Comparison of ENCODE assay signal across 7 cellular contexts in the genomic region with DNA sequence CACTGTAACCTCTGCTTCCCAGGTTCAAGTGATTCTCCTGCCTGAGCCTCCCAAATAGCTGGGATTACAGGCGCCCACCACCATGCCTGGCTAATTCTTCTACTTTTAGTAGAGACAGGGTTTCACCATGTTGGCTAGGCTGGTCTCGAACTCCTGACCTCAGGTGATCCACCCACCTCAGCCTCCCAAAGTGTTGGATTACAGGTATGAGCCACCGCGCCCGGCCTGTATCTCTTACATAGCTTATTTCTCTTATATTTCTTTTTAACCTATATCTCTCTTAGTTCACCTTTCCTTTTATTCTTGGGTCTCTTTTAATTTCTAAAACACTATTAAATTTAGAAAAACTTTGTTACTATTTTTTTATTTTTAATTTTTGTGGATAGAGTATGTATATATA. TPM values are rescaled to one million over a fixed set of nuclear protein-coding genes. Genes with fewer than 3 reads are reported as not detected.
DNase-seq lines count a peak whose midpoint lies in the region; ATAC-seq, FAIRE-seq and TF ChIP-seq lines count a peak whose summit lies in the region.
"Not testable (repeated sequence)": the region's sequence is repeated elsewhere in the genome, so short reads cannot be mapped to it uniquely, and the experiment has no call there.

No MANE protein-coding gene starts in this region.

- DNase-seq in activated CD8-positive, alpha-beta memory T cell treated with anti-CD3 and anti-CD28 coated beads for 24 hours: peak; percentile 5
- DNase-seq in right atrium auricular region (ENCODE audit: low spot score) (peak; percentile 43), omental fat pad (ENCODE audit: low spot score) (peak; percentile 4), sciatic nerve (ENCODE audit: low spot score) (peak; percentile 21), type B pancreatic cell (ENCODE audit: extremely low spot score, unreplicated experiment) (peak; percentile 10)
- peak; percentile 10 for DNase-seq in stimulated activated CD8-positive, alpha-beta memory T cell treated with anti-CD3 and anti-CD28 coated beads, Interleukin-4, amount 100 ng/mL, for 48 hours

- peak; percentile 53 for FAIRE-seq in A204.1 (lab: Jason Lieb, UNC)

- not testable (repeated sequence) for H3K27ac ChIP-seq in right atrium auricular region

- not testable (repeated sequence) for TF ChIP-seq CTCF in right atrium auricular region (IDR thresholded peaks at IDR 0.05); omental fat pad (IDR thresholded peaks at IDR 0.05); type B pancreatic cell (conservative IDR thresholded peaks at IDR 0.05)

- H3K36me3 ChIP-seq in right atrium auricular region: not testable (repeated sequence)

- H3K9me3 Mint-ChIP-seq in type B pancreatic cell: not testable (repeated sequence)

- not testable (repeated sequence) for ATAC-seq in omental fat pad (ENCODE audit: low FRiP score); sciatic nerve

- H3K27me3 Mint-ChIP-seq in type B pancreatic cell: not testable (repeated sequence)

- not testable (repeated sequence) for H3K4me3 ChIP-seq in right atrium auricular region

- H3K4me3 Mint-ChIP-seq in type B pancreatic cell: not testable (repeated sequence)

- intact Hi-C loops in sciatic nerve (cut with DNase I): not testable (repeated sequence)

- H3K27me3 ChIP-seq in right atrium auricular region: not testable (repeated sequence)

- H3K27ac Mint-ChIP-seq in type B pancreatic cell: not testable (repeated sequence)

- H3K4me1 ChIP-seq in right atrium auricular region: not testable (repeated sequence)

- not testable (repeated sequence) for H3K9me3 ChIP-seq in right atrium auricular region

- peaks cover 11% of the 10 kb centered on the region for H3K4me1 Mint-ChIP-seq in type B pancreatic cell (ENCODE audit: unreplicated experiment)

- H3K36me3 Mint-ChIP-seq in type B pancreatic cell: peaks cover 15% of the 10 kb centered on the region

RNA-seq across cellular contexts. Expression of a gene that starts 42.1 kb away (rescaled TPM):
- total RNA-seq in right atrium auricular region (1 to 10 TPM; 4.6 to 6.7 TPM), omental fat pad (10 to 100 TPM in 1 of 4 donors, 1 to 10 TPM in 3; 6.0 to 16.1 (median 9.6) TPM), sciatic nerve (11.0 TPM), type B pancreatic cell (ENCODE audit: low replicate concordance) (10.4 and 27.0 TPM in 2 replicates)
